25 cellular contexts compared by ENCODE assay signal in genomic region chr13:48852911-48853310, GRCh38.
"Had no signal": no experiment of that assay in that cellular context is flagged by ENCODE, and none has a peak within 500 bp of the region (broad histone marks: within the 10 kb centered on the region; RNA-seq: fewer than 3 reads in every experiment).

No MANE protein-coding gene starts in this region.

- H3K27ac Mint-ChIP-seq: activated CD4-positive, alpha-beta T cell treated with anti-CD3 and anti-CD28 coated beads for 36 hours; activated naive CD4-positive, alpha-beta T cell treated with anti-CD3 and anti-CD28 coated beads, Interleukin-2, amount 50 U/mL, for 72 hours had no signal

- H3K9me3 Mint-ChIP-seq: activated CD4-positive, alpha-beta memory T cell treated with anti-CD3 and anti-CD28 coated beads, Interleukin-2, amount 10 ng/mL, durations not matched to agents 7 days and 5 days; activated naive CD4-positive, alpha-beta T cell treated with anti-CD3 and anti-CD28 coated beads, Interleukin-2, amount 50 U/mL, for 72 hours had no signal

- H3K36me3 ChIP-seq: SJCRH30, WERI-Rb-1 had no signal

- H3K4me3 Mint-ChIP-seq: activated CD4-positive, alpha-beta memory T cell treated with anti-CD3 and anti-CD28 coated beads, Interleukin-2, amount 10 ng/mL, durations not matched to agents 7 days and 5 days; activated CD4-positive, alpha-beta T cell treated with anti-CD3 and anti-CD28 coated beads for 36 hours had no signal

- H3K4me3 ChIP-seq: SJCRH30 had no signal

- H3K27me3 ChIP-seq: SJCRH30 had no signal

- H3K27ac ChIP-seq: SJCRH30, WERI-Rb-1 had no signal

- DNase-seq: activated CD4-positive, alpha-beta memory T cell treated with anti-CD3 and anti-CD28 coated beads, Interleukin-2, amount 10 ng/mL, durations not matched to agents 7 days and 5 days; activated CD4-positive, alpha-beta T cell treated with anti-CD3 and anti-CD28 coated beads for 36 hours; activated CD4-positive, alpha-beta T cell treated with anti-CD3 and anti-CD28 coated beads, Interleukin-2, amount 50 U/mL, for 1 hour; activated effector memory CD4-positive, alpha-beta T cell treated with Interleukin-2 at 50 U/mL for 16 hours; activated naive CD4-positive, alpha-beta T cell; KG1; MV-4-11; NCI-H1092 treated with DMSO at 0.1 percent for 48 hours; NCI-H1417 treated with DMSO at 0.1 percent for 48 hours; NCI-H1694; NCI-H2029; NCI-H2107; NCI-H2171 treated with DMSO at 0.1 percent for 48 hours; NCI-H345; NCI-H510A; NCI-H526 treated with DMSO at 0.1 percent for 48 hours; NCI-H82; RPMI8226; SJCRH30; SK-N-SH; T-helper 1 cell; WERI-Rb-1 had no signal

- ATAC-seq: Panc1, Right ventricle myocardium inferior had no signal

- H3K9me3 ChIP-seq: SJCRH30, SK-N-SH had no signal

- H3K4me1 ChIP-seq: SJCRH30 had no signal
